ENCODE assay signal across 1 cellular context in the genomic region with DNA sequence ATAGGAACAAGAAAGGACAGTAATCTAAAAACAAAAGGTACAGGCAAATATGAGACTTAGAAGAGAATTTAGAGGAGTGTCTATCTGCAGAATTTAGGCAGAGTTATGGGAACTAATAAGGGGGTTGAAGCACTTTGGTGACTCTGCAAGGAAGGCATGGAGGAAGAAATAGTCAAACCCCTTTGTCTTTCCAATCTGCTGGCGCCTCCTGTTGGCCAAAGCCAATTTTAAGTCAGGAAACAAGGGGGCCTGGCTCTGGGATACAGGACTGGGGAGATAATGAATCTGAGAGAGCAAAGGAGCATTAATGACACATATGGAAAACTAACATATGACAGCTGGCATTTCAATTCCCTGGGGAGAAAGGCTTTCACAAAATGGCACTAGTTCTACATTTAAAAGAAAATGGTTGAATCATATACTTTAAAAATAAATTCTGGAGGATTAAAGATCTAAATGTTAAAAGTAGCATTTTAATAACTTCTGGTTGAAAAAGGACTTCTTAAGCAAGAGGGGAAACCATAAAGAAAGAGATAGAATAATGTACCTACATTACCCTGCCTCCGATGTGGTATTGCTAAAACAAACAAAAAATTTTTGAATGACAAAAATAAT.
TF ChIP-seq lines count a peak whose summit lies in the region.

No MANE protein-coding gene starts in this region.

TF ChIP-seq in K562, 482 proteins besides CTCF, POLR2A, EP300 and RAD21 (continued from another document):
- TF ChIP-seq, protein P1, sequence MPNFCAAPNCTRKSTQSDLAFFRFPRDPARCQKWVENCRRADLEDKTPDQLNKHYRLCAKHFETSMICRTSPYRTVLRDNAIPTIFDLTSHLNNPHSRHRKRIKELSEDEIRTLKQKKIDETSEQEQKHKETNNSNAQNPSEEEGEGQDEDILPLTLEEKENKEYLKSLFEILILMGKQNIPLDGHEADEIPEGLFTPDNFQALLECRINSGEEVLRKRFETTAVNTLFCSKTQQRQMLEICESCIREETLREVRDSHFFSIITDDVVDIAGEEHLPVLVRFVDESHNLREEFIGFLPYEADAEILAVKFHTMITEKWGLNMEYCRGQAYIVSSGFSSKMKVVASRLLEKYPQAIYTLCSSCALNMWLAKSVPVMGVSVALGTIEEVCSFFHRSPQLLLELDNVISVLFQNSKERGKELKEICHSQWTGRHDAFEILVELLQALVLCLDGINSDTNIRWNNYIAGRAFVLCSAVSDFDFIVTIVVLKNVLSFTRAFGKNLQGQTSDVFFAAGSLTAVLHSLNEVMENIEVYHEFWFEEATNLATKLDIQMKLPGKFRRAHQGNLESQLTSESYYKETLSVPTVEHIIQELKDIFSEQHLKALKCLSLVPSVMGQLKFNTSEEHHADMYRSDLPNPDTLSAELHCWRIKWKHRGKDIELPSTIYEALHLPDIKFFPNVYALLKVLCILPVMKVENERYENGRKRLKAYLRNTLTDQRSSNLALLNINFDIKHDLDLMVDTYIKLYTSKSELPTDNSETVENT (CRISPR knock-in tag; IDR thresholded peaks at IDR 0.05), result no peak
- TF ChIP-seq ZNF75A (CRISPR knock-in tag; IDR thresholded peaks at IDR 0.05) (no peak), HDAC3 (IDR thresholded peaks at IDR 0.05; ENCODE audit: borderline replicate concordance, partially characterized antibody) (no peak), PRPF4 (IDR thresholded peaks at IDR 0.05; ENCODE audit: insufficient read depth, low read depth, low read length, poor library complexity, severe bottlenecking) (no peak), TAF7 (tag; IDR thresholded peaks at IDR 0.05) (no peak), SMAD4 (CRISPR knock-in tag; conservative IDR thresholded peaks at IDR 0.05) (no peak), SMC3 (conservative IDR thresholded peaks at IDR 0.05; ENCODE audit: insufficient read depth, low read depth, low read length) (peak; percentile 46; the same call in 1 of the 2 replicates)
- TF ChIP-seq, protein P2, sequence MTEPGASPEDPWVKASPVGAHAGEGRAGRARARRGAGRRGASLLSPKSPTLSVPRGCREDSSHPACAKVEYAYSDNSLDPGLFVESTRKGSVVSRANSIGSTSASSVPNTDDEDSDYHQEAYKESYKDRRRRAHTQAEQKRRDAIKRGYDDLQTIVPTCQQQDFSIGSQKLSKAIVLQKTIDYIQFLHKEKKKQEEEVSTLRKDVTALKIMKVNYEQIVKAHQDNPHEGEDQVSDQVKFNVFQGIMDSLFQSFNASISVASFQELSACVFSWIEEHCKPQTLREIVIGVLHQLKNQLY (CRISPR knock-in tag; conservative IDR thresholded peaks at IDR 0.05), result no peak
- TF ChIP-seq, protein P3, sequence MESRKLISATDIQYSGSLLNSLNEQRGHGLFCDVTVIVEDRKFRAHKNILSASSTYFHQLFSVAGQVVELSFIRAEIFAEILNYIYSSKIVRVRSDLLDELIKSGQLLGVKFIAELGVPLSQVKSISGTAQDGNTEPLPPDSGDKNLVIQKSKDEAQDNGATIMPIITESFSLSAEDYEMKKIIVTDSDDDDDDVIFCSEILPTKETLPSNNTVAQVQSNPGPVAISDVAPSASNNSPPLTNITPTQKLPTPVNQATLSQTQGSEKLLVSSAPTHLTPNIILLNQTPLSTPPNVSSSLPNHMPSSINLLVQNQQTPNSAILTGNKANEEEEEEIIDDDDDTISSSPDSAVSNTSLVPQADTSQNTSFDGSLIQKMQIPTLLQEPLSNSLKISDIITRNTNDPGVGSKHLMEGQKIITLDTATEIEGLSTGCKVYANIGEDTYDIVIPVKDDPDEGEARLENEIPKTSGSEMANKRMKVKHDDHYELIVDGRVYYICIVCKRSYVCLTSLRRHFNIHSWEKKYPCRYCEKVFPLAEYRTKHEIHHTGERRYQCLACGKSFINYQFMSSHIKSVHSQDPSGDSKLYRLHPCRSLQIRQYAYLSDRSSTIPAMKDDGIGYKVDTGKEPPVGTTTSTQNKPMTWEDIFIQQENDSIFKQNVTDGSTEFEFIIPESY (CRISPR knock-in tag; IDR thresholded peaks at IDR 0.05), result no peak
- TF ChIP-seq, protein P4, sequence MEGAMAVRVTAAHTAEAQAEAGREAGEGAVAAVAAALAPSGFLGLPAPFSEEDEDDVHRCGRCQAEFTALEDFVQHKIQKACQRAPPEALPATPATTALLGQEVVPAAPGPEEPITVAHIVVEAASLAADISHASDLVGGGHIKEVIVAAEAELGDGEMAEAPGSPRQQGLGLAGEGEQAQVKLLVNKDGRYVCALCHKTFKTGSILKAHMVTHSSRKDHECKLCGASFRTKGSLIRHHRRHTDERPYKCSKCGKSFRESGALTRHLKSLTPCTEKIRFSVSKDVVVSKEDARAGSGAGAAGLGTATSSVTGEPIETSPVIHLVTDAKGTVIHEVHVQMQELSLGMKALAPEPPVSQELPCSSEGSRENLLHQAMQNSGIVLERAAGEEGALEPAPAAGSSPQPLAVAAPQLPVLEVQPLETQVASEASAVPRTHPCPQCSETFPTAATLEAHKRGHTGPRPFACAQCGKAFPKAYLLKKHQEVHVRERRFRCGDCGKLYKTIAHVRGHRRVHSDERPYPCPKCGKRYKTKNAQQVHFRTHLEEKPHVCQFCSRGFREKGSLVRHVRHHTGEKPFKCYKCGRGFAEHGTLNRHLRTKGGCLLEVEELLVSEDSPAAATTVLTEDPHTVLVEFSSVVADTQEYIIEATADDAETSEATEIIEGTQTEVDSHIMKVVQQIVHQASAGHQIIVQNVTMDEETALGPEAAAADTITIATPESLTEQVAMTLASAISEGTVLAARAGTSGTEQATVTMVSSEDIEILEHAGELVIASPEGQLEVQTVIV (CRISPR knock-in tag; IDR thresholded peaks at IDR 0.05; ENCODE audit: borderline replicate concordance), result no peak
- TF ChIP-seq, protein P5, sequence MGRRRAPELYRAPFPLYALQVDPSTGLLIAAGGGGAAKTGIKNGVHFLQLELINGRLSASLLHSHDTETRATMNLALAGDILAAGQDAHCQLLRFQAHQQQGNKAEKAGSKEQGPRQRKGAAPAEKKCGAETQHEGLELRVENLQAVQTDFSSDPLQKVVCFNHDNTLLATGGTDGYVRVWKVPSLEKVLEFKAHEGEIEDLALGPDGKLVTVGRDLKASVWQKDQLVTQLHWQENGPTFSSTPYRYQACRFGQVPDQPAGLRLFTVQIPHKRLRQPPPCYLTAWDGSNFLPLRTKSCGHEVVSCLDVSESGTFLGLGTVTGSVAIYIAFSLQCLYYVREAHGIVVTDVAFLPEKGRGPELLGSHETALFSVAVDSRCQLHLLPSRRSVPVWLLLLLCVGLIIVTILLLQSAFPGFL (CRISPR knock-in tag; IDR thresholded peaks at IDR 0.05), result no peak
- TF ChIP-seq, protein P6, sequence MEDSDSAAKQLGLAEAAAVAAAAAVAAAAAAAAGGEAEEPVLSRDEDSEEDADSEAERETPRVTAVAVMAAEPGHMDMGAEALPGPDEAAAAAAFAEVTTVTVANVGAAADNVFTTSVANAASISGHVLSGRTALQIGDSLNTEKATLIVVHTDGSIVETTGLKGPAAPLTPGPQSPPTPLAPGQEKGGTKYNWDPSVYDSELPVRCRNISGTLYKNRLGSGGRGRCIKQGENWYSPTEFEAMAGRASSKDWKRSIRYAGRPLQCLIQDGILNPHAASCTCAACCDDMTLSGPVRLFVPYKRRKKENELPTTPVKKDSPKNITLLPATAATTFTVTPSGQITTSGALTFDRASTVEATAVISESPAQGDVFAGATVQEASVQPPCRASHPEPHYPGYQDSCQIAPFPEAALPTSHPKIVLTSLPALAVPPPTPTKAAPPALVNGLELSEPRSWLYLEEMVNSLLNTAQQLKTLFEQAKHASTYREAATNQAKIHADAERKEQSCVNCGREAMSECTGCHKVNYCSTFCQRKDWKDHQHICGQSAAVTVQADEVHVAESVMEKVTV (CRISPR knock-in tag; IDR thresholded peaks at IDR 0.05), result peak; percentile 38; the same call in 1 of the 2 replicates
